ENCODE assay signal across 8 cellular contexts in genomic region chr20:23622839-23623343, GRCh38. TPM values are rescaled to one million over a fixed set of nuclear protein-coding genes. Genes with fewer than 3 reads are reported as not detected.
DNase-seq lines count a peak whose midpoint lies in the region; ATAC-seq and TF ChIP-seq lines count a peak whose summit lies in the region.

No MANE protein-coding gene starts in this region.

- H3K27me3 ChIP-seq in adrenal gland: no peaks in the 10 kb centered on the region
- no peaks in the 10 kb centered on the region for H3K27me3 ChIP-seq in right cardiac atrium (ENCODE audit: control insufficient read depth, insufficient read depth)
- H3K27me3 ChIP-seq in subcutaneous abdominal adipose tissue (ENCODE audit: control insufficient read depth in 5 of 5, insufficient read depth in 4 of 5, low read length in 5 of 5): no peaks in the 10 kb centered on the region

- H3K9me3 ChIP-seq in adrenal gland (replicated peaks in 1 of 3) (no peaks in the 10 kb centered on the region), right cardiac atrium (ENCODE audit: control insufficient read depth, low read length) (no peaks in the 10 kb centered on the region), subcutaneous abdominal adipose tissue (ENCODE audit: control insufficient read depth in 5 of 5, low read length in 5 of 5) (no peaks in the 10 kb centered on the region)

- no peaks in the 10 kb centered on the region for H3K9me3 Mint-ChIP-seq in activated naive CD8-positive, alpha-beta T cell treated with anti-CD3 and anti-CD28 coated beads, Interleukin-2, amount 50 U/mL, for 24 hours

- intact Hi-C loops in adrenal gland (cut with DNase I): no loop called here
- intact Hi-C loops in right cardiac atrium (cut with DNase I): no loop called here

- H3K4me1 ChIP-seq in adrenal gland (replicated peaks in 1 of 2) (peaks cover 12 to 14% of the 10 kb centered on the region in 2 donors), right cardiac atrium (ENCODE audit: control insufficient read depth, insufficient read depth, low read length) (no peaks in the 10 kb centered on the region), subcutaneous abdominal adipose tissue (ENCODE audit: control insufficient read depth in 5 of 5, insufficient read depth in 5 of 5, low read length in 5 of 5) (peaks cover 7 to 27% (median 22%) of the 10 kb centered on the region in 5 donors)

- H3K4me3 ChIP-seq in adrenal gland: peak overlapping the region in 1 of 4 donors; percentile 43
- peak overlapping the region; percentile 22 for H3K4me3 ChIP-seq in right cardiac atrium (ENCODE audit: low read length)
- peak overlapping the region; percentile 41 to 62 (median 55) for H3K4me3 ChIP-seq in subcutaneous abdominal adipose tissue (ENCODE audit: low read depth in 1 of 5, low read length in 5 of 5)

- H3K9ac ChIP-seq in subcutaneous abdominal adipose tissue (ENCODE audit: low read length in 5 of 5): peak overlapping the region; percentile 11 to 87 (median 45)

- peaks cover 11% of the 10 kb centered on the region for H3K4me1 Mint-ChIP-seq in activated naive CD8-positive, alpha-beta T cell treated with anti-CD3 and anti-CD28 coated beads, Interleukin-2, amount 50 U/mL, for 24 hours

- no peaks in the 10 kb centered on the region for H3K36me3 Mint-ChIP-seq in activated naive CD8-positive, alpha-beta T cell treated with anti-CD3 and anti-CD28 coated beads, Interleukin-2, amount 50 U/mL, for 24 hours (ENCODE audit: low read depth)

- peak overlapping the region; percentile 64 to 86 (median 75) for H3K27ac ChIP-seq in adrenal gland
- peak overlapping the region; percentile 99 for H3K27ac ChIP-seq in right cardiac atrium (ENCODE audit: low read length)
- H3K27ac ChIP-seq in subcutaneous abdominal adipose tissue (ENCODE audit: low read depth, low read length): peak overlapping the region; percentile 75

- DNase-seq in GM04503 (ENCODE audit: low read depth) (peak; percentile 77), adrenal gland (peak; percentile 57 to 85 (median 78)), right cardiac atrium (peak; percentile 84 to 88 (median 88)), GM13976 (ENCODE audit: low spot score) (no peak)
- DNase-seq in activated naive CD8-positive, alpha-beta T cell treated with anti-CD3 and anti-CD28 coated beads, Interleukin-2, amount 50 U/mL, for 24 hours: no peak

- ATAC-seq in HG03354 (IDR thresholded peaks at IDR 0.05; ENCODE audit: poor library complexity, severe bottlenecking, unreplicated experiment) (peak; percentile 81), right cardiac atrium (peak; percentile 98 to 99), HG03139 (IDR thresholded peaks at IDR 0.05; ENCODE audit: unreplicated experiment) (no peak)
- ATAC-seq in activated naive CD8-positive, alpha-beta T cell treated with anti-CD3 and anti-CD28 coated beads, Interleukin-2, amount 50 U/mL, for 24 hours: no peak

- TF ChIP-seq CTCF in adrenal gland (IDR thresholded peaks at IDR 0.05) (no peak), GM13976 (IDR thresholded peaks at IDR 0.05; ENCODE audit: borderline replicate concordance, control extremely low read depth, extremely low read depth, insufficient read depth, missing control alignments) (no peak)

- WGBS in adrenal gland, 4 donors: 2 to 8% (median 6%) methylated on average over 4 of the region's 4 CpGs
- 20% methylated on average over 4 of the region's 4 CpGs for WGBS in right cardiac atrium

- peaks cover 12% of the 10 kb centered on the region for H3K27me3 Mint-ChIP-seq in activated naive CD8-positive, alpha-beta T cell treated with anti-CD3 and anti-CD28 coated beads, Interleukin-2, amount 50 U/mL, for 24 hours

- in situ Hi-C loops in GM13976 (cut with MboI; ENCODE audit: low sequenced_read_pairs, unreplicated experiment): no loop called here

- no peak overlapping the region for H3K4me3 Mint-ChIP-seq in activated naive CD8-positive, alpha-beta T cell treated with anti-CD3 and anti-CD28 coated beads, Interleukin-2, amount 50 U/mL, for 24 hours

- H3K27ac Mint-ChIP-seq in activated naive CD8-positive, alpha-beta T cell treated with anti-CD3 and anti-CD28 coated beads, Interleukin-2, amount 50 U/mL, for 24 hours: no peak overlapping the region

- H3K36me3 ChIP-seq in adrenal gland (replicated peaks in 1 of 2) (no peaks in the 10 kb centered on the region), subcutaneous abdominal adipose tissue (ENCODE audit: control insufficient read depth in 5 of 5, insufficient read depth in 5 of 5, low read length in 5 of 5) (no peaks in the 10 kb centered on the region)

- TF ChIP-seq POLR2A in adrenal gland (IDR thresholded peaks at IDR 0.05): peak in 1 of 2 donors; percentile 67

RNA-seq across cellular contexts. Expression of gene CST3, which starts 14.9 kb away (rescaled TPM):
- 1,000 to 10,000 TPM in 6 of 8 donors, 100 to 1,000 TPM in 2; 878 to 1,851 (median 1,397) TPM for total RNA-seq in adrenal gland
- polyA plus RNA-seq in adrenal gland: 1,000 to 10,000 TPM in 1 of 3 donors, 100 to 1,000 TPM in 2; 320 to 1,309 (median 414) TPM
- total RNA-seq in right cardiac atrium: 1,000 to 10,000 TPM in 1 of 4 donors, 100 to 1,000 TPM in 3; 785 to 1,029 (median 931) TPM
- polyA plus RNA-seq in right cardiac atrium: 1,076 TPM

RNA-seq across cellular contexts. Expression of gene CST9, which starts 17.2 kb away (rescaled TPM):
- total RNA-seq in adrenal gland (not detected), right cardiac atrium (not detected)
- polyA plus RNA-seq in adrenal gland (not detected), right cardiac atrium (not detected)

RNA-seq across cellular contexts. Expression of gene CST9L, which starts 54.6 kb away (rescaled TPM):
- total RNA-seq in adrenal gland: not detected
- polyA plus RNA-seq in adrenal gland: not detected
- not detected for total RNA-seq in right cardiac atrium
- not detected for polyA plus RNA-seq in right cardiac atrium

Comparison
In these comparisons a context has a peak if more than half of its experiments do, and no peak if none do; other contexts are left out.
1. DNase-seq: peak in GM04503 (single experiment), adrenal gland (7 of 7) and right cardiac atrium (3 of 3); none in GM13976 (single experiment) and activated naive CD8-positive, alpha-beta T cell treated with anti-CD3 and anti-CD28 coated beads, Interleukin-2, amount 50 U/mL, for 24 hours (single experiment).
2. ATAC-seq: peak in HG03354 (single experiment) and right cardiac atrium (2 of 2); none in HG03139 (single experiment) and activated naive CD8-positive, alpha-beta T cell treated with anti-CD3 and anti-CD28 coated beads, Interleukin-2, amount 50 U/mL, for 24 hours (single experiment).
3. Peak in every context shown above with its lines, with median percentiles within 50 percentile points of each other: H3K27ac ChIP-seq.